Comparison of ENCODE assay signal across 11 cellular contexts in the genomic region with DNA sequence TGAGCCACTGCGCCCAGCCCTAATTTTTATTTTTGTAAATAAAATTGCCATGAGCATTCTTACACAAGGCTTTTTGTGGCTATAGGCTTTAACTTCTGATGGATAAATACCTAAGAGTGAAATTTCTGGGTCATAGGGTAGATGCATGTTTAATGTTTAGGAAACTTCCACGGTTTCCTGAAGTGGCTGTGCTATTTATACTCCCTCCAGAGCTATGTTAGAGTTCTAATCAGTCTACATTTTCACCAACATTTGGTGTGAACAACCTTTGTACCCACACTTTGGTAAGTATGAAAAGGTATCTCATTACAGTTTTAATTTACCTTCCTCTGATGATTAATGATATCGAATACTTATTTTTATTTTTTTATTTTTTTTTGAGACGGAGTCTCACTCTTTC. TPM values are rescaled to one million over a fixed set of nuclear protein-coding genes. Genes with fewer than 3 reads are reported as not detected.
"Had no signal": no experiment of that assay in that cellular context is flagged by ENCODE, and none has a peak within 500 bp of the region (broad histone marks: within the 10 kb centered on the region; RNA-seq: fewer than 3 reads in every experiment).

No MANE protein-coding gene starts in this region.

- H3K4me1 ChIP-seq: HAP-1 had no signal

- H3K4me3 ChIP-seq: GM23248, HAP-1 had no signal

- DNase-seq: GM23248, GOT3, H7, HFFc6 had no signal

- ATAC-seq: HCT116, HepG2 had no signal

- H3K27ac ChIP-seq: GM23248, HL-60 had no signal

- H3K36me3 ChIP-seq: HAP-1 had no signal

- H3K9me3 ChIP-seq: HAP-1 had no signal

RNA-seq across cellular contexts. Expression of a gene that starts 6.1 kb away (rescaled TPM):
- total RNA-seq: GM23248, H4, H7, HepG2, HFFc6, HT1080 had no signal
- polyA plus RNA-seq: GM23248, HepG2, IgD-negative memory B cell had no signal
